Comparison of ENCODE assay signal across 13 cellular contexts in genomic region chr20:40980106-40980827, GRCh38. TPM values are rescaled to one million over a fixed set of nuclear protein-coding genes. Genes with fewer than 3 reads are reported as not detected.
A peak's percentile ranks its signal among the peaks of the same experiment; 100 is the strongest.
DNase-seq lines count a peak whose midpoint lies in the region; ATAC-seq, FAIRE-seq and TF ChIP-seq lines count a peak whose summit lies in the region.
"Had no signal": no experiment of that assay in that cellular context is flagged by ENCODE, and none has a peak within 500 bp of the region (broad histone marks: within the 10 kb centered on the region; RNA-seq: fewer than 3 reads in every experiment).

No MANE protein-coding gene starts in this region.

- H3K4me2 ChIP-seq in GM12878 (ENCODE audit: control insufficient read depth, insufficient read depth): peak overlapping the region; percentile 97

- FAIRE-seq in GM12891 (lab: Jason Lieb, UNC) (peak; percentile 40), GM12878 (lab: Jason Lieb, UNC) (peak; percentile 38)

- DNase-seq in GM12891 (ENCODE audit: insufficient read length, low spot score) (no peak), GM12878 (ENCODE audit: low read depth, low spot score) (peak; percentile 83), NCI-H82 treated with DMSO at 0.1 percent for 48 hours (lab: John Stamatoyannopoulos, UW; ENCODE audit: unreplicated experiment) (no peak), NCI-H524 treated with DMSO at 0.1 percent for 48 hours (lab: John Stamatoyannopoulos, UW) (no peak), DMS 273 (lab: John Stamatoyannopoulos, UW; ENCODE audit: unreplicated experiment) (no peak)
- DNase-seq: effector CD4-positive, alpha-beta T cell; hippocampal formation; KG1; NCI-H748 treated with DMSO at 0.1 percent for 48 hours had no signal

- POLR2A ChIA-PET in GM12878 (lab: Charles Lee): interaction anchor here (0.5 to 4.5 kb wide), 10 partner anchors 12 to 1996 kb away, joined by 3 to 57 read pairs (median 4); no protein-coding TSS in a partner anchor

- peaks cover 1% of the 10 kb centered on the region for H3K79me2 ChIP-seq in GM12878 (ENCODE audit: control insufficient read depth, insufficient read depth, low read length)

- SMC1A ChIA-PET in GM12878 (lab: Charles Lee; ENCODE audit: uncharacterized antibody, unreplicated experiment): interaction anchor here (0.6 to 18.6 kb wide), 17 partner anchors 7 to 154 kb away, joined by 3 to 456 read pairs (median 5); no protein-coding TSS in a partner anchor

- 25% methylated on average over 4 of the region's 4 CpGs for WGBS in GM12878 (ENCODE audit: insufficient coverage, insufficient replicate concordance, low lambda C conversion rate, missing lambda C conversion rate)

- ATAC-seq in GM19395 (IDR thresholded peaks at IDR 0.05; ENCODE audit: unreplicated experiment) (peak; percentile 64), HG03342 (IDR thresholded peaks at IDR 0.05; ENCODE audit: unreplicated experiment) (peak; percentile 57), GM12878 (peak; percentile 86), HG03280 (IDR thresholded peaks at IDR 0.05; ENCODE audit: unreplicated experiment) (no peak)

- peak overlapping the region; percentile 34; the same call in 1 of the 2 replicates for H3K9ac ChIP-seq in GM12878 (ENCODE audit: control insufficient read depth, insufficient read depth, low read length)

- peak overlapping the region; percentile 75 for H3K27ac ChIP-seq in GM12878 (ENCODE audit: control insufficient read depth, insufficient read depth)
- H3K27ac ChIP-seq: thoracic aorta had no signal

- TF ChIP-seq POLR2A in GM12891 (IDR thresholded peaks at IDR 0.05; ENCODE audit: low read depth, low read length): no peak
- 0 out of 2 replicates have a peak, but pooled peaks have one; percentile 39 for TF ChIP-seq POLR2A in GM12878 (IDR thresholded peaks at IDR 0.05; ENCODE audit: low read depth, low read length)

- no peaks in the 10 kb centered on the region; the same call in 1 of the 3 replicates for H3K9me3 ChIP-seq in GM12878 (replicated peaks; ENCODE audit: control insufficient read depth, insufficient read depth, low read length)

- H3K4me3 ChIP-seq in GM12878: peak overlapping the region; percentile 20; the same call in 1 of the 2 replicates
- H3K4me3 ChIP-seq: thoracic aorta had no signal

- H3K36me3 ChIP-seq in GM12878 (ENCODE audit: control insufficient read depth in 2 of 2, insufficient read depth in 2 of 2, low read length in 1 of 2): no peaks in the 10 kb centered on the region
- H3K36me3 ChIP-seq: thoracic aorta had no signal

- intact Hi-C loops in GM12878 (cut with micrococcal nuclease; ENCODE audit: unreplicated experiment): loop anchor here (10.0 kb wide), 1 partner anchor 335 kb away; the partner anchor contains the start of gene ZHX3

- in situ Hi-C loops in GM12878 (cut with MboI): no loop called here

- CTCF ChIA-PET in GM12878 (lab: Yijun Ruan, JAX): interaction anchor here (0.5 to 19.2 kb wide), 13 partner anchors 8 to 171 kb away, joined by 3 to 510 read pairs (median 18); no protein-coding TSS in a partner anchor

- peaks cover 32% of the 10 kb centered on the region for H3K4me1 ChIP-seq in GM12878 (ENCODE audit: control insufficient read depth, insufficient read depth, low read length)

- no peaks in the 10 kb centered on the region for H4K20me1 ChIP-seq in GM12878 (ENCODE audit: control insufficient read depth, insufficient read depth)

- H2AFZ ChIP-seq in GM12878 (ENCODE audit: control insufficient read depth, low read depth, low read length): peak overlapping the region; percentile 87

- no peaks in the 10 kb centered on the region for H3K27me3 ChIP-seq in GM12878 (replicated peaks in 1 of 2; ENCODE audit: control insufficient read depth in 2 of 2, insufficient read depth in 2 of 2, low read length in 1 of 2)

- RAD21 ChIA-PET in GM12878 (lab: Charles Lee; ENCODE audit: unreplicated experiment): interaction anchor here (0.9 to 19.1 kb wide), 14 partner anchors 8 to 360 kb away, joined by 3 to 696 read pairs (median 4); partner anchors contain the start of genes LPIN3 and TOP1

- no peak for TF ChIP-seq CTCF in GM12878 (IDR thresholded peaks at IDR 0.05 in 2 of 3, conservative IDR thresholded peaks at IDR 0.05 in 1 of 3; ENCODE audit: control insufficient read depth in 2 of 3, extremely low read depth in 1 of 3, insufficient read depth in 1 of 3, low read depth in 3 of 3, low read length in 3 of 3)

- peak; percentile 6 to 48; a peak in 2 of 4 replicates for TF ChIP-seq EP300 in GM12878 (IDR thresholded peaks at IDR 0.05; ENCODE audit: borderline replicate concordance in 1 of 2, control insufficient read depth in 1 of 2, low read depth in 2 of 2, low read length in 2 of 2)

- BruUV-seq in GM12878 (replicated peaks; lab: Mats Ljungman, UMichigan): no TSS peak

- TF ChIP-seq RAD21 in GM12878 (IDR thresholded peaks at IDR 0.05; ENCODE audit: insufficient read depth, low read depth, low read length): 0 out of 2 replicates have a peak, but pooled peaks have one; percentile 23

TF ChIP-seq in GM12891, 5 proteins besides CTCF, POLR2A, EP300 and RAD21:
- TF ChIP-seq POU2F2 (IDR thresholded peaks at IDR 0.05; ENCODE audit: low read depth, low read length) (no peak), PAX5 (IDR thresholded peaks at IDR 0.05; ENCODE audit: insufficient read depth, low read length, severe bottlenecking) (no peak), TAF1 (IDR thresholded peaks at IDR 0.05; ENCODE audit: low read depth, low read length) (no peak), POLR2AphosphoS5 (IDR thresholded peaks at IDR 0.05; ENCODE audit: low read depth, low read length) (no peak), SPI1 (IDR thresholded peaks at IDR 0.05; ENCODE audit: low read depth, low read length) (no peak)

TF ChIP-seq in GM12878, 131 proteins besides CTCF, POLR2A, EP300 and RAD21 (continues in another document):
- TF ChIP-seq E4F1 (IDR thresholded peaks at IDR 0.05; ENCODE audit: borderline replicate concordance, partially characterized antibody): no peak
- peak; percentile 8; the same call in 1 of the 2 replicates for TF ChIP-seq FOXK2 (IDR thresholded peaks at IDR 0.05)

RNA-seq across cellular contexts. Expression of gene TOP1, which starts 48.4 kb away (rescaled TPM):
- 67.2 TPM for polyA plus RNA-seq in GM12891 (2012; ENCODE audit: low read depth, missing spikeins)
- total RNA-seq in GM12878 (2013; cell fraction: nucleolus; rRNA removed): 14.9 and 16.0 TPM in 2 replicates
- total RNA-seq in GM12878 (2014; rRNA removed) (21.5 and 24.0 TPM in 2 replicates), GM12878 (2014; rRNA removed; fragmentation: Illumina TruSeq; extraction: Trizol) (47.1 and 51.6 TPM in 2 replicates), GM12878 (2021) (91.7 and 97.4 TPM in 2 replicates)
- 41.2 TPM for polyA plus RNA-seq in GM12878 (2011; ENCODE audit: low read depth)
- polyA plus RNA-seq in GM12878 (2011; rRNA removed) (25.1 and 33.8 TPM in 2 replicates), GM12878 (2014; fragmentation: Illumina TruSeq; extraction: Trizol) (128 and 159 TPM in 2 replicates), GM12878 (2014; fragmentation: Nextera tagmentation; extraction: Ambion mirVana) (10 to 100 TPM; 36.1 to 47.6 TPM), GM12878 (2014; rRNA removed) (34.5 and 35.4 TPM in 2 replicates), GM12878 (2016; fragmentation: Nextera tagmentation; extraction: Ambion mirVana) (10 to 100 TPM; 57.0 to 59.9 TPM)
- polyA plus RNA-seq in GM12878 (2011; cell fraction: cytosol; rRNA removed): 13.6 and 19.6 TPM in 2 replicates
- 20.3 and 33.7 TPM in 2 replicates for polyA plus RNA-seq in GM12878 (2011; cell fraction: nucleus; rRNA removed)
- 53.5 and 59.9 TPM in 2 replicates for polyA plus RNA-seq in GM12878 (2012)
- polyA minus RNA-seq in GM12878 (2011; rRNA and poly(A)+ RNA removed): 13.7 and 17.7 TPM in 2 replicates
- 24.7 and 26.9 TPM in 2 replicates for polyA minus RNA-seq in GM12878 (2011; cell fraction: cytosol; rRNA and poly(A)+ RNA removed)
- polyA minus RNA-seq in GM12878 (2011; cell fraction: nucleus; rRNA and poly(A)+ RNA removed): 8.0 and 13.6 TPM in 2 replicates
